8 cellular contexts compared by ENCODE assay signal in genomic region chr7:105009667-105010537, GRCh38. TPM values are rescaled to one million over a fixed set of nuclear protein-coding genes. Genes with fewer than 3 reads are reported as not detected.
A peak's percentile ranks its signal among the peaks of the same experiment; 100 is the strongest.
DNase-seq lines count a peak whose midpoint lies in the region; ATAC-seq and TF ChIP-seq lines count a peak whose summit lies in the region.

No MANE protein-coding gene starts in this region.

- no peaks in the 10 kb centered on the region for H3K27me3 ChIP-seq in iPS-15b (ENCODE audit: control insufficient read depth, insufficient read depth, low read length)

- peaks cover 100% of the 10 kb centered on the region for H3K36me3 Mint-ChIP-seq in activated T-helper 17 cell treated with anti-CD3 and anti-CD28 coated beads, Interleukin-2, amount 50 U/mL, for 72 hours (ENCODE audit: low read depth)
- H3K36me3 Mint-ChIP-seq in stimulated activated effector memory CD8-positive, alpha-beta T cell treated with anti-CD3 and anti-CD28 coated beads, Interleukin-12 subunit alpha, Interleukin-12 subunit beta, amount 100 ng/mL, for 72 hours, result peaks cover 100% of the 10 kb centered on the region

- no peak for TF ChIP-seq CTCF in HFF-Myc (IDR thresholded peaks at IDR 0.05; ENCODE audit: low read depth, low read length, missing control alignments)

- no peak for DNase-seq in HFF-Myc (ENCODE audit: extremely low read depth, low read depth)
- DNase-seq in stimulated activated effector memory CD8-positive, alpha-beta T cell treated with anti-CD3 and anti-CD28 coated beads, Interleukin-12 subunit alpha, Interleukin-12 subunit beta, amount 100 ng/mL, for 72 hours (ENCODE audit: low spot score in 2 of 2), result no peak
- no peak for DNase-seq in SHP77 treated with DMSO at 0.1 percent for 48 hours (lab: John Stamatoyannopoulos, UW)
- no peak for DNase-seq in NOMO-1 treated with DMSO at 0.1 percent for 48 hours (lab: John Stamatoyannopoulos, UW; ENCODE audit: unreplicated experiment)
- DNase-seq in HK-2 (ENCODE audit: unreplicated experiment), result no peak
- no peak for DNase-seq in NCI-H2196 (lab: John Stamatoyannopoulos, UW; ENCODE audit: unreplicated experiment)

- peak overlapping the region; percentile 100 for H3K9ac ChIP-seq in iPS-15b (ENCODE audit: low read depth, low read length)

- no peak for ATAC-seq in activated T-helper 17 cell treated with anti-CD3 and anti-CD28 coated beads, Interleukin-2, amount 50 U/mL, for 72 hours (replicated peaks)
- no peak for ATAC-seq in stimulated activated effector memory CD8-positive, alpha-beta T cell treated with anti-CD3 and anti-CD28 coated beads, Interleukin-12 subunit alpha, Interleukin-12 subunit beta, amount 100 ng/mL, for 72 hours

- no peaks in the 10 kb centered on the region for H3K9me3 ChIP-seq in iPS-15b (ENCODE audit: control insufficient read depth, insufficient read depth, low read length)

- H3K4me1 ChIP-seq in iPS-15b (ENCODE audit: control insufficient read depth, insufficient read depth, low read length), result peaks cover 4% of the 10 kb centered on the region

- H3K4me3 ChIP-seq in HFF-Myc (replicated peaks; ENCODE audit: low read depth, low read length) (peak overlapping the region; percentile 93), iPS-15b (ENCODE audit: low read depth, low read length) (peak overlapping the region; percentile 100)

- H3K27ac Mint-ChIP-seq in activated T-helper 17 cell treated with anti-CD3 and anti-CD28 coated beads, Interleukin-2, amount 50 U/mL, for 72 hours, result peak overlapping the region; percentile 100
- H3K27ac Mint-ChIP-seq in stimulated activated effector memory CD8-positive, alpha-beta T cell treated with anti-CD3 and anti-CD28 coated beads, Interleukin-12 subunit alpha, Interleukin-12 subunit beta, amount 100 ng/mL, for 72 hours, result peak overlapping the region; percentile 100

- H3K36me3 ChIP-seq in iPS-15b (ENCODE audit: control insufficient read depth, insufficient read depth, low read length), result no peaks in the 10 kb centered on the region

- H3K27me3 Mint-ChIP-seq in activated T-helper 17 cell treated with anti-CD3 and anti-CD28 coated beads, Interleukin-2, amount 50 U/mL, for 72 hours, result no peaks in the 10 kb centered on the region

- peak overlapping the region; percentile 99 for H3K4me3 Mint-ChIP-seq in activated T-helper 17 cell treated with anti-CD3 and anti-CD28 coated beads, Interleukin-2, amount 50 U/mL, for 72 hours
- H3K4me3 Mint-ChIP-seq in stimulated activated effector memory CD8-positive, alpha-beta T cell treated with anti-CD3 and anti-CD28 coated beads, Interleukin-12 subunit alpha, Interleukin-12 subunit beta, amount 100 ng/mL, for 72 hours, result peak overlapping the region; percentile 100

- peaks cover 28% of the 10 kb centered on the region for H3K4me1 Mint-ChIP-seq in activated T-helper 17 cell treated with anti-CD3 and anti-CD28 coated beads, Interleukin-2, amount 50 U/mL, for 72 hours
- peaks cover 56% of the 10 kb centered on the region for H3K4me1 Mint-ChIP-seq in stimulated activated effector memory CD8-positive, alpha-beta T cell treated with anti-CD3 and anti-CD28 coated beads, Interleukin-12 subunit alpha, Interleukin-12 subunit beta, amount 100 ng/mL, for 72 hours

- no peaks in the 10 kb centered on the region for H3K9me3 Mint-ChIP-seq in activated T-helper 17 cell treated with anti-CD3 and anti-CD28 coated beads, Interleukin-2, amount 50 U/mL, for 72 hours
- no peaks in the 10 kb centered on the region for H3K9me3 Mint-ChIP-seq in stimulated activated effector memory CD8-positive, alpha-beta T cell treated with anti-CD3 and anti-CD28 coated beads, Interleukin-12 subunit alpha, Interleukin-12 subunit beta, amount 100 ng/mL, for 72 hours

RNA-seq across cellular contexts. Expression of gene KMT2E, which starts 4.1 kb away (rescaled TPM):
- total RNA-seq in activated T-helper 17 cell treated with anti-CD3 and anti-CD28 coated beads, Interleukin-2, amount 50 U/mL, for 72 hours, result 100 to 1,000 TPM in 1 of 2 donors, 10 to 100 TPM in 1; 85.2 to 181 TPM
